In genomic region chr17:49361129-49361901, GRCh38 we compare ENCODE assay signal across 8 cellular contexts. TPM values are rescaled to one million over a fixed set of nuclear protein-coding genes. Genes with fewer than 3 reads are reported as not detected.
A peak's percentile ranks its signal among the peaks of the same experiment; 100 is the strongest.
DNase-seq lines count a peak whose midpoint lies in the region; ATAC-seq and TF ChIP-seq lines count a peak whose summit lies in the region.

No MANE protein-coding gene starts in this region.

- H3K9me3 ChIP-seq in KOPT-K1 (ENCODE audit: insufficient read depth, low read length, poor library complexity, severe bottlenecking), result no peaks in the 10 kb centered on the region
- H3K9me3 ChIP-seq in ascending aorta, result no peaks in the 10 kb centered on the region
- no peaks in the 10 kb centered on the region for H3K9me3 ChIP-seq in iPS-15b (ENCODE audit: control insufficient read depth, insufficient read depth, low read length)
- H3K9me3 ChIP-seq in skeletal muscle satellite cell (replicated peaks; ENCODE audit: low read length), result no peaks in the 10 kb centered on the region

- ATAC-seq in GM21576 (IDR thresholded peaks at IDR 0.05; ENCODE audit: unreplicated experiment) (peak; percentile 32), HG03378 (IDR thresholded peaks at IDR 0.05; ENCODE audit: unreplicated experiment) (no peak)

- H3K27ac ChIP-seq in KOPT-K1 (ENCODE audit: low read depth, low read length, poor library complexity, severe bottlenecking), result peak overlapping the region; percentile 71
- peak overlapping the region; percentile 86 to 98 for H3K27ac ChIP-seq in ascending aorta

- DNase-seq in Daoy (ENCODE audit: low read depth), result peak; percentile 44
- peak; percentile 89 for DNase-seq in T-helper 22 cell (ENCODE audit: low read depth)
- DNase-seq in ascending aorta (ENCODE audit: low spot score in 2 of 2), result peak in 1 of 2 donors; percentile 74

- H3K9ac ChIP-seq in iPS-15b (ENCODE audit: low read depth, low read length) (peak overlapping the region; percentile 82), skeletal muscle satellite cell (ENCODE audit: low read depth, low read length) (peak overlapping the region; percentile 95)

- H3K4me3 ChIP-seq in ascending aorta (peak overlapping the region; percentile 77 to 100), iPS-15b (ENCODE audit: low read depth, low read length) (peak overlapping the region; percentile 58), skeletal muscle satellite cell (ENCODE audit: low read length) (peak overlapping the region; percentile 93)

- peak overlapping the region; percentile 95 for H3K4me2 ChIP-seq in skeletal muscle satellite cell (ENCODE audit: low read length)

- no peak for TF ChIP-seq CTCF in ascending aorta (IDR thresholded peaks at IDR 0.05)

- H3K27me3 ChIP-seq in ascending aorta, result no peaks in the 10 kb centered on the region
- H3K27me3 ChIP-seq in iPS-15b (ENCODE audit: control insufficient read depth, insufficient read depth, low read length), result no peaks in the 10 kb centered on the region
- no peaks in the 10 kb centered on the region for H3K27me3 ChIP-seq in skeletal muscle satellite cell (ENCODE audit: control insufficient read depth, insufficient read depth, low read length)

- H3K4me1 ChIP-seq in ascending aorta, result peaks cover 3% of the 10 kb centered on the region in 2 donors
- peaks cover 9% of the 10 kb centered on the region for H3K4me1 ChIP-seq in iPS-15b (ENCODE audit: control insufficient read depth, insufficient read depth, low read length)
- peaks cover 31% of the 10 kb centered on the region for H3K4me1 ChIP-seq in skeletal muscle satellite cell (ENCODE audit: control insufficient read depth, insufficient read depth, low read length)

- no peaks in the 10 kb centered on the region for H3K36me3 ChIP-seq in KOPT-K1 (ENCODE audit: insufficient read depth, low read length)
- H3K36me3 ChIP-seq in ascending aorta, result no peaks in the 10 kb centered on the region
- no peaks in the 10 kb centered on the region for H3K36me3 ChIP-seq in iPS-15b (ENCODE audit: control insufficient read depth, insufficient read depth, low read length)
- H3K36me3 ChIP-seq in skeletal muscle satellite cell (ENCODE audit: insufficient read depth, low read length), result no peaks in the 10 kb centered on the region

- intact Hi-C loops in ascending aorta (cut with DNase I), result no loop called here

RNA-seq across cellular contexts. Expression of gene ZNF652, which starts 0.7 kb away (rescaled TPM):
- total RNA-seq in Daoy (2014; rRNA removed; shearing (Covaris generic)), result 4.5 and 6.8 TPM in 2 replicates
- 13.5 TPM for total RNA-seq in ascending aorta
- total RNA-seq in skeletal muscle satellite cell (2012; rRNA removed), result 8.1 and 10.0 TPM in 2 replicates

RNA-seq across cellular contexts. Expression of gene PHB1, which starts 53.4 kb away (rescaled TPM):
- total RNA-seq in Daoy (2014; rRNA removed; shearing (Covaris generic)), result 177 and 182 TPM in 2 replicates
- 79.6 TPM for total RNA-seq in ascending aorta
- 177 and 198 TPM in 2 replicates for total RNA-seq in skeletal muscle satellite cell (2012; rRNA removed)
